Comparison of ENCODE assay signal across 1 cellular context in the genomic region with DNA sequence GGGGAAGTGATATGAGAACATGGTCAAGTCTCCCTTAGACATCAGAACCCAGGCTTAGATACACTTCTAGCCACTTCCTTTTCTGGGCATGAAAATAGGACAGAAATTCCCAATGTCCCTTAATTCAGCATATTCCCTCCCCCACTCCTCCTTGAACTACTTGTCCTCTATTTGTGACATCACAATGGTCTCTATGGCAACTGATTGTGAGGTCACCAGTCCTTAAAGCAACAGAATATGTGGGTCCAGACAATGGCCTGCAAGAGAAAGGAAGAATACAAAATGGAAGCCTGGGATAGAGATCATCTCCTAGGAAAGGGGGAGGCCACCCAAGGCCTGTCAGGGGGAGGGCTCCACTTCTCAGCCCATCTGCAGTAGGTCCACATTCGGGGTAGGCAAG.
A peak's percentile ranks its signal among the peaks of the same experiment; 100 is the strongest.
TF ChIP-seq lines count a peak whose summit lies in the region.

No MANE protein-coding gene starts in this region.

TF ChIP-seq in K562, 482 proteins besides CTCF, POLR2A, EP300 and RAD21:
- TF ChIP-seq CREB1 (IDR thresholded peaks at IDR 0.05) (0 out of 2 replicates have a peak, but pooled peaks have one; percentile 34), CREB1 (CRISPR knock-in tag; IDR thresholded peaks at IDR 0.05) (no peak), RBM22 (IDR thresholded peaks at IDR 0.05; ENCODE audit: low read depth, low read length, poor library complexity, severe bottlenecking) (no peak), ATF1 (CRISPR knock-in tag; IDR thresholded peaks at IDR 0.05) (no peak), ATF1 (tag; IDR thresholded peaks at IDR 0.05) (0 out of 2 replicates have a peak, but pooled peaks have one; percentile 20), KAT7 (CRISPR knock-in tag; IDR thresholded peaks at IDR 0.05; ENCODE audit: borderline replicate concordance) (no peak), CREM (IDR thresholded peaks at IDR 0.05; ENCODE audit: low read depth) (peak; percentile 71), RFX1 (IDR thresholded peaks at IDR 0.05) (peak; percentile 67)
